In the genomic region with DNA sequence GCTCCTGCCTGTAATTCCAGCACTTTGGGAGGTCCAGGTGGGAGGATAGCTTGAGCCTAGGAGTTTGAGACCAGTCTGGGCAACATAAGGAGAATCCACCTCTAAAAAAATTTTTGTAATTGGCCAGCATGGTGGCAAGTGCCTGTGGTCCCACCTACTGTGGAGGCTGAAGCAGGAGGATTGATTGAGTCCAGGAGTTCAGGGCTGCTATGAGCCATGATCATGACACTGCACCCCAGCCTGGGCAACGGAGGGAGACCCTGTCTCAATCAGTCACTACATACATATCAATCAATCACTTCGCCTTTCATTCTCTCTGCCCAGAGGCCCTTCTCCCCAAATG, we compare ENCODE assay signal across 1 cellular context.
TF ChIP-seq lines count a peak whose summit lies in the region.

No MANE protein-coding gene starts in this region.

TF ChIP-seq in HepG2, 621 proteins besides CTCF, POLR2A, EP300 and RAD21:
- TF ChIP-seq ZNF770 (CRISPR knock-in tag; IDR thresholded peaks at IDR 0.05) (peak; percentile 91), BHLHE40 (IDR thresholded peaks at IDR 0.05; ENCODE audit: low read length) (peak; percentile 58; the same call in 1 of the 2 replicates), PLRG1 (conservative IDR thresholded peaks at IDR 0.05) (no peak), TEF (CRISPR knock-in tag; IDR thresholded peaks at IDR 0.05) (no peak), ZNF292 (CRISPR knock-in tag; IDR thresholded peaks at IDR 0.05; ENCODE audit: borderline replicate concordance, low read depth) (0 out of 2 replicates have a peak, but pooled peaks have one; percentile 22), XRCC5 (optimal IDR thresholded peaks at IDR 0.05; ENCODE audit: low read length) (no peak), MAX (IDR thresholded peaks at IDR 0.05) (0 out of 2 replicates have a peak, but pooled peaks have one; percentile 45), CSRNP2 (CRISPR knock-in tag; conservative IDR thresholded peaks at IDR 0.05; ENCODE audit: low read depth) (no peak), ZNF687 (CRISPR knock-in tag; IDR thresholded peaks at IDR 0.05) (0 out of 2 replicates have a peak, but pooled peaks have one; percentile 10)
